Comparison of ENCODE assay signal across 11 cellular contexts in the genomic region with DNA sequence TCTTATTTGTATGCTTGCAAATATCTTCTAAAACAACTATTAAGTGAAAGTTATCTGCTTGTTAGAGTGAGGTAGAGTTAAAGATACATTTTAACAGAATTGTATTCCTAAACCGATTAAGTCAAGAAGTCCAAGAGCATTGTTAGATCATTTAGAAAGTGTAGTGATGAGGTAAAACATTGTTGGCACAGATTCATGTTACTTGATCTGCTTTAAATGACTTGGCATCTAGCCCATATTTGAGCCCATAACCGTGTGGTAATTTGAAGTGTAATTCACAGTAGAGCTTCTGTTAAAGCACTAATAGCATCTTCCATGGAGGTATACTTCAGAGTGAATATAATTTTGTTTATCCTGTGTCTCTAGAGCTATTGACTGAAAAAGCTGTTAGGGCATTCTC.
DNase-seq lines count a peak whose midpoint lies in the region; ATAC-seq and TF ChIP-seq lines count a peak whose summit lies in the region.
"Had no signal": no experiment of that assay in that cellular context is flagged by ENCODE, and none has a peak within 500 bp of the region (broad histone marks: within the 10 kb centered on the region; RNA-seq: fewer than 3 reads in every experiment).

No MANE protein-coding gene starts in this region.

- no peaks in the 10 kb centered on the region for H3K27me3 ChIP-seq in endodermal cell (ENCODE audit: control insufficient read depth, insufficient read depth, low read length, poor library complexity, severe bottlenecking)
- H3K27me3 ChIP-seq: BLaER1 had no signal

- no peaks in the 10 kb centered on the region for H3K9me3 Mint-ChIP-seq in endodermal cell
- H3K9me3 Mint-ChIP-seq in activated naive CD8-positive, alpha-beta T cell treated with anti-CD3 and anti-CD28 coated beads for 36 hours: peaks cover 5% of the 10 kb centered on the region

- peaks cover 2% of the 10 kb centered on the region for H3K4me1 ChIP-seq in endodermal cell (ENCODE audit: control insufficient read depth, insufficient read depth, low read length)

- no peak overlapping the region for H3K9ac ChIP-seq in endodermal cell (ENCODE audit: extremely low read depth, low read length, poor library complexity, severe bottlenecking)
- H3K9ac ChIP-seq: BLaER1 had no signal

- WGBS in endodermal cell (ENCODE audit: insufficient coverage in 1 of 2, insufficient read length in 1 of 2), 2 experiments: 97 to 100% methylated on average over 2 of the region's 2 CpGs

- peaks cover 31% of the 10 kb centered on the region for H3K36me3 Mint-ChIP-seq in endodermal cell (ENCODE audit: low read depth)
- peaks cover 65% of the 10 kb centered on the region for H3K36me3 Mint-ChIP-seq in activated naive CD8-positive, alpha-beta T cell treated with anti-CD3 and anti-CD28 coated beads for 36 hours

- H3K27me3 Mint-ChIP-seq in endodermal cell (ENCODE audit: insufficient read depth): no peaks in the 10 kb centered on the region
- no peaks in the 10 kb centered on the region for H3K27me3 Mint-ChIP-seq in activated naive CD8-positive, alpha-beta T cell treated with anti-CD3 and anti-CD28 coated beads for 36 hours

- no peaks in the 10 kb centered on the region for H3K9me3 ChIP-seq in endodermal cell (ENCODE audit: control insufficient read depth, low read length)

- ATAC-seq in GM21423 (IDR thresholded peaks at IDR 0.05; ENCODE audit: unreplicated experiment) (no peak), HG02798 (IDR thresholded peaks at IDR 0.05; ENCODE audit: poor library complexity, unreplicated experiment) (no peak)

- no peak overlapping the region for H3K4me3 ChIP-seq in fibroblast of pulmonary artery (replicated peaks; ENCODE audit: low read depth, low read length)
- no peak overlapping the region for H3K4me3 ChIP-seq in endodermal cell (ENCODE audit: low read length)
- H3K4me3 ChIP-seq: BLaER1 had no signal

- DNase-seq in DMS 273 (lab: John Stamatoyannopoulos, UW; ENCODE audit: unreplicated experiment) (peak; percentile 85), NCI-H128 (lab: John Stamatoyannopoulos, UW; ENCODE audit: unreplicated experiment) (peak; percentile 81), NCI-H748 treated with DMSO at 0.1 percent for 48 hours (lab: John Stamatoyannopoulos, UW) (peak; percentile 92), fibroblast of pulmonary artery (ENCODE audit: low read depth) (peak; percentile 51), endodermal cell (no peak)
- no peak for DNase-seq in activated naive CD8-positive, alpha-beta T cell treated with anti-CD3 and anti-CD28 coated beads for 36 hours
- DNase-seq: caudate nucleus, mesendoderm had no signal

- H3K36me3 ChIP-seq in endodermal cell (ENCODE audit: control insufficient read depth, insufficient read depth, low read length): peaks cover 16% of the 10 kb centered on the region

- TF ChIP-seq CTCF in fibroblast of pulmonary artery (IDR thresholded peaks at IDR 0.05; ENCODE audit: low read length, missing control alignments) (no peak), endodermal cell (conservative IDR thresholded peaks at IDR 0.05) (no peak)

- no peak overlapping the region for H3K4me3 Mint-ChIP-seq in endodermal cell
- H3K4me3 Mint-ChIP-seq in activated naive CD8-positive, alpha-beta T cell treated with anti-CD3 and anti-CD28 coated beads for 36 hours: no peak overlapping the region

- H3K27ac ChIP-seq in endodermal cell (ENCODE audit: low read depth, low read length): no peak overlapping the region
- H3K27ac ChIP-seq: BLaER1 had no signal

- H3K4me1 Mint-ChIP-seq in endodermal cell: peaks cover 31% of the 10 kb centered on the region
- peaks cover 66% of the 10 kb centered on the region for H3K4me1 Mint-ChIP-seq in activated naive CD8-positive, alpha-beta T cell treated with anti-CD3 and anti-CD28 coated beads for 36 hours

- no peak overlapping the region for H3K27ac Mint-ChIP-seq in endodermal cell
- H3K27ac Mint-ChIP-seq in activated naive CD8-positive, alpha-beta T cell treated with anti-CD3 and anti-CD28 coated beads for 36 hours: no peak overlapping the region

Comparison
In these comparisons a context has a peak if more than half of its experiments do, and no peak if none do; other contexts are left out.
1. DNase-seq: peak in DMS 273 (single experiment), NCI-H128 (single experiment), NCI-H748 treated with DMSO at 0.1 percent for 48 hours (single experiment) and fibroblast of pulmonary artery (single experiment); none in endodermal cell (single experiment) and activated naive CD8-positive, alpha-beta T cell treated with anti-CD3 and anti-CD28 coated beads for 36 hours (single experiment).